In genomic region chr2:10359731-10360329, GRCh38 we compare ENCODE assay signal across 19 cellular contexts. TPM values are rescaled to one million over a fixed set of nuclear protein-coding genes. Genes with fewer than 3 reads are reported as not detected.
DNase-seq lines count a peak whose midpoint lies in the region; ATAC-seq, FAIRE-seq and TF ChIP-seq lines count a peak whose summit lies in the region.
"Had no signal": no experiment of that assay in that cellular context is flagged by ENCODE, and none has a peak within 500 bp of the region (broad histone marks: within the 10 kb centered on the region; RNA-seq: fewer than 3 reads in every experiment).

No MANE protein-coding gene starts in this region.

- H3K27ac ChIP-seq in Panc1 (ENCODE audit: low read length) (peak overlapping the region; percentile 44), endodermal cell (ENCODE audit: low read depth, low read length) (no peak overlapping the region)

- 97 to 99% methylated on average over 15 to 21 of the region's 21 CpGs for WGBS in endodermal cell (ENCODE audit: insufficient coverage in 1 of 2, insufficient read length in 1 of 2), 2 experiments

- H3K4me3 ChIP-seq in Panc1 (ENCODE audit: low read depth in 2 of 2, low read length in 2 of 2) (no peak overlapping the region), endodermal cell (ENCODE audit: low read length) (no peak overlapping the region)

- BruUV-seq in Panc1 (replicated peaks; lab: Mats Ljungman, UMichigan): no TSS peak

- H3K9me3 Mint-ChIP-seq in activated naive CD4-positive, alpha-beta T cell treated with anti-CD3 and anti-CD28 coated beads, Interleukin-2, amount 50 U/mL, for 24 hours: no peaks in the 10 kb centered on the region
- no peaks in the 10 kb centered on the region for H3K9me3 Mint-ChIP-seq in activated naive CD4-positive, alpha-beta T cell treated with anti-CD3 and anti-CD28 coated beads, Interleukin-2, amount 10 ng/mL, durations not matched to agents 7 days and 5 days
- H3K9me3 Mint-ChIP-seq in endodermal cell: no peaks in the 10 kb centered on the region
- no peaks in the 10 kb centered on the region for H3K9me3 Mint-ChIP-seq in stimulated activated memory B cell treated with anti-CD40 and anti-IgM and Interleukin-4, amounts not matched to agents 10 μg/mL and 1 μg/mL and 100 μg/mL, for 72 hours
- H3K9me3 Mint-ChIP-seq: CD8-positive, alpha-beta memory T cell had no signal

- FAIRE-seq in GM12891 (lab: Jason Lieb, UNC): no peak
- FAIRE-seq: A204.1, D721Med, GM12892 had no signal

- peaks cover 50% of the 10 kb centered on the region for H3K4me1 Mint-ChIP-seq in activated naive CD4-positive, alpha-beta T cell treated with anti-CD3 and anti-CD28 coated beads, Interleukin-2, amount 50 U/mL, for 24 hours
- H3K4me1 Mint-ChIP-seq in activated naive CD4-positive, alpha-beta T cell treated with anti-CD3 and anti-CD28 coated beads, Interleukin-2, amount 10 ng/mL, durations not matched to agents 7 days and 5 days: peaks cover 3% of the 10 kb centered on the region
- peaks cover 30% of the 10 kb centered on the region for H3K4me1 Mint-ChIP-seq in endodermal cell
- H3K4me1 Mint-ChIP-seq in stimulated activated memory B cell treated with anti-CD40 and anti-IgM and Interleukin-4, amounts not matched to agents 10 μg/mL and 1 μg/mL and 100 μg/mL, for 72 hours: peaks cover 52% of the 10 kb centered on the region

- no peaks in the 10 kb centered on the region for H3K36me3 ChIP-seq in Panc1 (ENCODE audit: control insufficient read depth, insufficient read depth, low read length)
- no peaks in the 10 kb centered on the region for H3K36me3 ChIP-seq in endodermal cell (ENCODE audit: control insufficient read depth, insufficient read depth, low read length)

- H3K9ac ChIP-seq in endodermal cell (ENCODE audit: extremely low read depth, low read length, poor library complexity, severe bottlenecking): no peak overlapping the region

- no peak for DNase-seq in activated naive CD4-positive, alpha-beta T cell treated with anti-CD3 and anti-CD28 coated beads, Interleukin-2, amount 10 ng/mL, durations not matched to agents 7 days and 5 days
- DNase-seq in Panc1 (ENCODE audit: low read depth, low spot score): no peak
- no peak for DNase-seq in endodermal cell
- no peak for DNase-seq in NCI-H2107 (lab: John Stamatoyannopoulos, UW)
- no peak for DNase-seq in GM12891 (ENCODE audit: insufficient read length, low spot score)
- DNase-seq: CD8-positive, alpha-beta memory T cell; KG1; NCI-H1105 treated with DMSO at 0.1 percent for 48 hours; NCI-H1694; NCI-H2081 treated with DMSO at 0.1 percent for 48 hours; NCI-H226; NCI-H524; PC-3; SIG-M5 had no signal

- H3K4me1 ChIP-seq in Panc1 (ENCODE audit: control insufficient read depth, insufficient read depth, low read length): peaks cover 66% of the 10 kb centered on the region
- peaks cover 11% of the 10 kb centered on the region for H3K4me1 ChIP-seq in endodermal cell (ENCODE audit: control insufficient read depth, insufficient read depth, low read length)

- POLR2A ChIA-PET in Panc1 (lab: Charles Lee): interaction anchor here (0.5 to 0.7 kb wide), 2 partner anchors 22 to 81 kb away, joined by 6 read pairs; no protein-coding TSS in a partner anchor

- H3K4me3 Mint-ChIP-seq in activated naive CD4-positive, alpha-beta T cell treated with anti-CD3 and anti-CD28 coated beads, Interleukin-2, amount 50 U/mL, for 24 hours: no peak overlapping the region
- H3K4me3 Mint-ChIP-seq in activated naive CD4-positive, alpha-beta T cell treated with anti-CD3 and anti-CD28 coated beads, Interleukin-2, amount 10 ng/mL, durations not matched to agents 7 days and 5 days: no peak overlapping the region
- H3K4me3 Mint-ChIP-seq in endodermal cell: no peak overlapping the region
- no peak overlapping the region for H3K4me3 Mint-ChIP-seq in stimulated activated memory B cell treated with anti-CD40 and anti-IgM and Interleukin-4, amounts not matched to agents 10 μg/mL and 1 μg/mL and 100 μg/mL, for 72 hours

- in situ Hi-C loops in Panc1 (cut with HindIII; ENCODE audit: low pct_unique_long_range_greater_than_20kb, low sequenced_read_pairs): no loop called here

- CTCF ChIA-PET in activated naive CD4-positive, alpha-beta T cell treated with anti-CD3 and anti-CD28 coated beads, Interleukin-2, amount 10 ng/mL, durations not matched to agents 7 days and 5 days (lab: Charles Lee): interaction anchor here (0.6 to 1.0 kb wide), 2 partner anchors 50 to 76 kb away, joined by 3 read pairs; no protein-coding TSS in a partner anchor
- CTCF ChIA-PET in Panc1 (lab: Charles Lee): no interaction called here

- H3K27me3 ChIP-seq in Panc1 (ENCODE audit: control insufficient read depth, insufficient read depth, low read length) (no peaks in the 10 kb centered on the region), endodermal cell (ENCODE audit: control insufficient read depth, insufficient read depth, low read length, poor library complexity, severe bottlenecking) (no peaks in the 10 kb centered on the region)

- H3K27ac Mint-ChIP-seq in activated naive CD4-positive, alpha-beta T cell treated with anti-CD3 and anti-CD28 coated beads, Interleukin-2, amount 50 U/mL, for 24 hours: peak overlapping the region; percentile 88
- H3K27ac Mint-ChIP-seq in activated naive CD4-positive, alpha-beta T cell treated with anti-CD3 and anti-CD28 coated beads, Interleukin-2, amount 10 ng/mL, durations not matched to agents 7 days and 5 days: no peak overlapping the region
- H3K27ac Mint-ChIP-seq in endodermal cell: peak overlapping the region; percentile 58
- peak overlapping the region; percentile 38 for H3K27ac Mint-ChIP-seq in stimulated activated memory B cell treated with anti-CD40 and anti-IgM and Interleukin-4, amounts not matched to agents 10 μg/mL and 1 μg/mL and 100 μg/mL, for 72 hours

- ATAC-seq in Panc1: no peak
- ATAC-seq in stimulated activated memory B cell treated with anti-CD40 and anti-IgM and Interleukin-4, amounts not matched to agents 10 μg/mL and 1 μg/mL and 100 μg/mL, for 72 hours: no peak
- ATAC-seq: PC-3 had no signal

- H3K36me3 Mint-ChIP-seq in activated naive CD4-positive, alpha-beta T cell treated with anti-CD3 and anti-CD28 coated beads, Interleukin-2, amount 50 U/mL, for 24 hours: no peaks in the 10 kb centered on the region
- peaks cover 3% of the 10 kb centered on the region for H3K36me3 Mint-ChIP-seq in activated naive CD4-positive, alpha-beta T cell treated with anti-CD3 and anti-CD28 coated beads, Interleukin-2, amount 10 ng/mL, durations not matched to agents 7 days and 5 days
- H3K36me3 Mint-ChIP-seq in endodermal cell (ENCODE audit: low read depth): no peaks in the 10 kb centered on the region
- H3K36me3 Mint-ChIP-seq in stimulated activated memory B cell treated with anti-CD40 and anti-IgM and Interleukin-4, amounts not matched to agents 10 μg/mL and 1 μg/mL and 100 μg/mL, for 72 hours: peaks cover 17% of the 10 kb centered on the region

- intact Hi-C loops in Panc1 (cut with micrococcal nuclease; ENCODE audit: unreplicated experiment): no loop called here

- H3K27me3 Mint-ChIP-seq in activated naive CD4-positive, alpha-beta T cell treated with anti-CD3 and anti-CD28 coated beads, Interleukin-2, amount 50 U/mL, for 24 hours: no peaks in the 10 kb centered on the region
- H3K27me3 Mint-ChIP-seq in activated naive CD4-positive, alpha-beta T cell treated with anti-CD3 and anti-CD28 coated beads, Interleukin-2, amount 10 ng/mL, durations not matched to agents 7 days and 5 days: no peaks in the 10 kb centered on the region
- H3K27me3 Mint-ChIP-seq in endodermal cell (ENCODE audit: insufficient read depth): peaks cover 15% of the 10 kb centered on the region
- H3K27me3 Mint-ChIP-seq in stimulated activated memory B cell treated with anti-CD40 and anti-IgM and Interleukin-4, amounts not matched to agents 10 μg/mL and 1 μg/mL and 100 μg/mL, for 72 hours: no peaks in the 10 kb centered on the region

- TF ChIP-seq POLR2A in GM12891 (IDR thresholded peaks at IDR 0.05; ENCODE audit: low read depth, low read length): no peak

- TF ChIP-seq CTCF in Panc1 (IDR thresholded peaks at IDR 0.05) (no peak), endodermal cell (conservative IDR thresholded peaks at IDR 0.05) (no peak)

- no peaks in the 10 kb centered on the region for H3K9me3 ChIP-seq in Panc1 (ENCODE audit: control insufficient read depth, insufficient read depth, low read depth, low read length)
- no peaks in the 10 kb centered on the region for H3K9me3 ChIP-seq in endodermal cell (ENCODE audit: control insufficient read depth, low read length)

TF ChIP-seq in GM12891, 5 proteins besides CTCF, POLR2A, EP300 and RAD21:
- no peak for TF ChIP-seq SPI1 (IDR thresholded peaks at IDR 0.05; ENCODE audit: low read depth, low read length)
- no peak for TF ChIP-seq TAF1 (IDR thresholded peaks at IDR 0.05; ENCODE audit: low read depth, low read length)
- TF ChIP-seq POLR2AphosphoS5 (IDR thresholded peaks at IDR 0.05; ENCODE audit: low read depth, low read length): no peak
- no peak for TF ChIP-seq PAX5 (IDR thresholded peaks at IDR 0.05; ENCODE audit: insufficient read depth, low read length, severe bottlenecking)
- no peak for TF ChIP-seq POU2F2 (IDR thresholded peaks at IDR 0.05; ENCODE audit: low read depth, low read length)
TF ChIP-seq in GM12891: peak in this region for 0.

RNA-seq across cellular contexts. Expression of gene HPCAL1, which starts 57.1 kb away (rescaled TPM):
- total RNA-seq in Panc1 (2021; ENCODE audit: unreplicated experiment) (234 TPM), endodermal cell (1 to 10 TPM; 6.8 to 8.1 TPM)
- polyA plus RNA-seq in Panc1 (2012; ENCODE audit: insufficient read length): 556 TPM
- 17.6 TPM for polyA plus RNA-seq in endodermal cell (2013, experiment 1 of 2)
- polyA plus RNA-seq in endodermal cell (2013, experiment 2 of 2): 14.0 TPM
- polyA plus RNA-seq in GM12891 (2012; ENCODE audit: low read depth, missing spikeins): 5.5 TPM

Comparison
In these comparisons a context has a peak if more than half of its experiments do, and no peak if none do; other contexts are left out.
1. RNA of gene HPCAL1, which starts 57.1 kb away (total RNA-seq): 234 TPM in Panc1 (single experiment); 6.8 to 8.1 TPM in endodermal cell; every median in the first group is over 10 times any median in the second.